Comparison of ENCODE assay signal across 22 cellular contexts in the genomic region with DNA sequence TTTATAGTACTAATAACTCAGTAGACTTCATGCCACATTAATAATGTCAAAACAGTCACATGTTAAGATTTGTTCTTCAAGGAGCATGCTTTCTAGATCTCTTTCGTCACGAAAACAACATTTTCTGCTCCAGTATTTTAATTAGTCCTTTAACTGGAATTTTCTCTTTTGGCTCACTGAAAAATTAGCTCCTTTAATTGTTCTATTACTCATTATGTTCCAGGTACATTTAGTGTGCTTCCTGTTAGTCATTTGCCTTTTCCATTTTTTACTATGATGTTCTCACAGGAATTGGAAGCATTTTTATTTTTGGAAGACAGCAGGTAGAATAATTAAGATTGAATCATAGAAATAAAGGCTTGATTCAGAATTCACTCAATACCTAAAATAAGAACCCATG.
"Had no signal": no experiment of that assay in that cellular context is flagged by ENCODE, and none has a peak within 500 bp of the region (broad histone marks: within the 10 kb centered on the region; RNA-seq: fewer than 3 reads in every experiment).

No MANE protein-coding gene starts in this region.

- H3K27me3 ChIP-seq: body of pancreas, stomach, transverse colon, uterus had no signal

- H3K4me3 ChIP-seq: body of pancreas, prostate gland, smooth muscle cell, stomach, transverse colon, uterus had no signal

- H3K9me3 ChIP-seq: prostate gland had no signal

- H3K4me1 ChIP-seq: body of pancreas, prostate gland, stomach, transverse colon, uterus had no signal

- DNase-seq: activated B cell treated with CpG ODN at 0.5 μM for 24 hours; activated CD4-positive, alpha-beta T cell treated with anti-CD3 and anti-CD28 coated beads for 36 hours; activated CD4-positive, alpha-beta T cell treated with anti-CD3 and anti-CD28 coated beads, Interleukin-2, amount 50 U/mL, for 4 hours; activated CD8-positive, alpha-beta memory T cell treated with anti-CD3 and anti-CD28 coated beads, Interleukin-2, amount 50 U/mL, for 48 hours; activated naive CD4-positive, alpha-beta T cell; activated T-cell treated with anti-CD3 and anti-CD28 coated beads, Interleukin-2, amount 50 U/mL, for 4 hours; body of pancreas; effector memory CD4-positive, alpha-beta T cell; kidney; left ventricle myocardium superior; stimulated activated CD4-positive, alpha-beta T cell treated with anti-CD3 and anti-CD28 coated beads, Interleukin-15, amount 100 ng/mL, for 24 hours; stomach; T1000; transverse colon; uterus had no signal

- H3K27ac Mint-ChIP-seq: activated B cell treated with CpG ODN at 0.5 μM for 24 hours; activated CD4-positive, alpha-beta T cell treated with anti-CD3 and anti-CD28 coated beads for 36 hours; activated T-helper 2 cell treated with anti-CD3 and anti-CD28 coated beads, Interferon-gamma antibody, Interleukin-2, Interleukin-4, amounts not matched to agents 10 μg/mL and 5 μg/mL and 100 μg/mL, durations not matched to agents 14 hours and 24 hours and 36 hours; natural killer cell treated with Interleukin-12 subunit alpha and Interleukin-12 subunit beta and Interleukin-15 and Interleukin-18, amount 100 ng/mL, for 72 hours; stimulated activated memory B cell treated with anti-CD40 and anti-IgM and Interleukin-4, amounts not matched to agents 10 μg/mL and 1 μg/mL and 100 μg/mL, for 72 hours; T-helper 1 cell treated with Interleukin-12 subunit alpha and Interleukin-12 subunit beta and Interleukin-4 antibody, amounts not matched to agents 30 μg/mL and 1 μg/mL, for 36 hours had no signal

- H3K36me3 ChIP-seq: prostate gland, stomach, transverse colon, uterus had no signal

- H3K9me3 Mint-ChIP-seq: activated T-helper 2 cell treated with anti-CD3 and anti-CD28 coated beads, Interferon-gamma antibody, Interleukin-2, Interleukin-4, amounts not matched to agents 10 μg/mL and 5 μg/mL and 100 μg/mL, durations not matched to agents 14 hours and 24 hours and 36 hours had no signal

- H3K27ac ChIP-seq: body of pancreas, prostate gland, stomach, transverse colon, uterus had no signal

- ATAC-seq: activated CD4-positive, alpha-beta T cell treated with anti-CD3 and anti-CD28 coated beads for 36 hours; activated T-cell treated with anti-CD3 and anti-CD28 coated beads, Interleukin-2, amount 50 U/mL, for 4 hours; body of pancreas; left ventricle myocardium superior; natural killer cell treated with Interleukin-12 subunit alpha and Interleukin-12 subunit beta and Interleukin-15 and Interleukin-18, amount 100 ng/mL, for 72 hours; sciatic nerve; stimulated activated memory B cell treated with anti-CD40 and anti-IgM and Interleukin-4, amounts not matched to agents 10 μg/mL and 1 μg/mL and 100 μg/mL, for 72 hours had no signal

- H3K4me2 ChIP-seq: smooth muscle cell had no signal
